10 cellular contexts compared by ENCODE assay signal in genomic region chr17:34499576-34499975, GRCh38.
A peak's percentile ranks its signal among the peaks of the same experiment; 100 is the strongest.
DNase-seq lines count a peak whose midpoint lies in the region; ATAC-seq and TF ChIP-seq lines count a peak whose summit lies in the region.
"Had no signal": no experiment of that assay in that cellular context is flagged by ENCODE, and none has a peak within 500 bp of the region (broad histone marks: within the 10 kb centered on the region; RNA-seq: fewer than 3 reads in every experiment).

No MANE protein-coding gene starts in this region.

- H3K9me3 Mint-ChIP-seq in activated CD8-positive, alpha-beta memory T cell treated with anti-CD3 and anti-CD28 coated beads, Interleukin-2, amount 10 ng/mL, durations not matched to agents 7 days and 5 days (ENCODE audit: low read depth): no peaks in the 10 kb centered on the region
- no peaks in the 10 kb centered on the region for H3K9me3 Mint-ChIP-seq in activated T-cell treated with anti-CD3 and anti-CD28 coated beads, Interleukin-2, amount 50 U/mL, for 4 hours

- H3K36me3 Mint-ChIP-seq in activated CD8-positive, alpha-beta memory T cell treated with anti-CD3 and anti-CD28 coated beads, Interleukin-2, amount 10 ng/mL, durations not matched to agents 7 days and 5 days: no peaks in the 10 kb centered on the region
- H3K36me3 Mint-ChIP-seq in activated T-cell treated with anti-CD3 and anti-CD28 coated beads, Interleukin-2, amount 50 U/mL, for 4 hours (ENCODE audit: insufficient read depth): no peaks in the 10 kb centered on the region

- no peaks in the 10 kb centered on the region for H4K20me1 ChIP-seq in OCI-LY7 (ENCODE audit: insufficient read depth, low read length)
- no peaks in the 10 kb centered on the region for H4K20me1 ChIP-seq in fibroblast of lung (ENCODE audit: control insufficient read depth, extremely low read depth, insufficient read depth, low read length)

- TF ChIP-seq CTCF in OCI-LY7 (conservative IDR thresholded peaks at IDR 0.05; ENCODE audit: low read length): no peak
- TF ChIP-seq CTCF in fibroblast of lung (conservative IDR thresholded peaks at IDR 0.05 in 1 of 2, IDR thresholded peaks at IDR 0.05 in 1 of 2; ENCODE audit: low read depth in 1 of 2, low read length in 2 of 2): no peak

- no peak overlapping the region for H3K4me3 ChIP-seq in OCI-LY7 (ENCODE audit: low read depth, low read length, poor library complexity, severe bottlenecking)
- no peak overlapping the region for H3K4me3 ChIP-seq in fibroblast of lung (replicated peaks in 1 of 4; ENCODE audit: control extremely low read depth in 1 of 4, insufficient read depth in 1 of 4, low read depth in 3 of 4, low read length in 4 of 4)
- H3K4me3 ChIP-seq in skeletal muscle cell (ENCODE audit: low read depth, low read length): no peak overlapping the region
- H3K4me3 ChIP-seq: pancreas had no signal

- H3K27me3 Mint-ChIP-seq in activated CD8-positive, alpha-beta memory T cell treated with anti-CD3 and anti-CD28 coated beads, Interleukin-2, amount 10 ng/mL, durations not matched to agents 7 days and 5 days: peaks cover 18% of the 10 kb centered on the region
- H3K27me3 Mint-ChIP-seq in activated T-cell treated with anti-CD3 and anti-CD28 coated beads, Interleukin-2, amount 50 U/mL, for 4 hours (ENCODE audit: low read depth): peaks cover 18% of the 10 kb centered on the region

- DNase-seq in activated CD8-positive, alpha-beta memory T cell treated with anti-CD3 and anti-CD28 coated beads, Interleukin-2, amount 10 ng/mL, durations not matched to agents 7 days and 5 days: peak; percentile 43
- DNase-seq in activated CD8-positive, alpha-beta memory T cell treated with anti-CD3 and anti-CD28 coated beads for 24 hours: no peak
- peak; percentile 27 for DNase-seq in OCI-LY7 (ENCODE audit: low spot score)
- peak; percentile 9 to 13 for DNase-seq in fibroblast of lung (ENCODE audit: low read depth in 2 of 2)
- DNase-seq in skeletal muscle cell (ENCODE audit: low read depth): peak; percentile 1
- DNase-seq in activated T-cell treated with anti-CD3 and anti-CD28 coated beads, Interleukin-2, amount 50 U/mL, for 4 hours: no peak
- no peak for DNase-seq in NCI-H2107 treated with DMSO at 0.1 percent for 48 hours (lab: John Stamatoyannopoulos, UW; ENCODE audit: unreplicated experiment)
- no peak for DNase-seq in DMS79 treated with DMSO at 0.1 percent for 48 hours (lab: John Stamatoyannopoulos, UW)
- DNase-seq: head of caudate nucleus, pancreas had no signal

- ATAC-seq in activated CD8-positive, alpha-beta memory T cell treated with anti-CD3 and anti-CD28 coated beads, Interleukin-2, amount 10 ng/mL, durations not matched to agents 7 days and 5 days: no peak
- ATAC-seq in activated T-cell treated with anti-CD3 and anti-CD28 coated beads, Interleukin-2, amount 50 U/mL, for 4 hours: no peak

- peaks cover 7% of the 10 kb centered on the region for H3K4me1 Mint-ChIP-seq in activated CD8-positive, alpha-beta memory T cell treated with anti-CD3 and anti-CD28 coated beads, Interleukin-2, amount 10 ng/mL, durations not matched to agents 7 days and 5 days
- H3K4me1 Mint-ChIP-seq in activated T-cell treated with anti-CD3 and anti-CD28 coated beads, Interleukin-2, amount 50 U/mL, for 4 hours (ENCODE audit: low read depth): no peaks in the 10 kb centered on the region

- no peak overlapping the region for H3K4me2 ChIP-seq in OCI-LY7 (ENCODE audit: low read length)
- no peak overlapping the region for H3K4me2 ChIP-seq in fibroblast of lung (ENCODE audit: extremely low read depth, insufficient read depth, low read length)

- H3K27ac Mint-ChIP-seq in activated CD8-positive, alpha-beta memory T cell treated with anti-CD3 and anti-CD28 coated beads, Interleukin-2, amount 10 ng/mL, durations not matched to agents 7 days and 5 days: no peak overlapping the region

- BruUV-seq in OCI-LY7 (replicated peaks; lab: Mats Ljungman, UMichigan): no TSS peak

- POLR2A ChIA-PET in OCI-LY7 (lab: Charles Lee): no interaction called here

- H3K36me3 ChIP-seq in OCI-LY7 (ENCODE audit: insufficient read depth, low read length) (no peaks in the 10 kb centered on the region), fibroblast of lung (ENCODE audit: control insufficient read depth, insufficient read depth, low read length) (no peaks in the 10 kb centered on the region)
- H3K36me3 ChIP-seq: pancreas had no signal

- H3K4me1 ChIP-seq in OCI-LY7 (ENCODE audit: insufficient read depth, low read length, poor library complexity, severe bottlenecking) (no peaks in the 10 kb centered on the region), fibroblast of lung (ENCODE audit: control insufficient read depth, extremely low read depth, insufficient read depth, low read length) (no peaks in the 10 kb centered on the region)
- H3K4me1 ChIP-seq: pancreas had no signal

- intact Hi-C loops in OCI-LY7 (cut with micrococcal nuclease; ENCODE audit: unreplicated experiment): no loop called here

- H3K79me2 ChIP-seq in OCI-LY7 (ENCODE audit: insufficient read depth, low read depth, low read length) (no peaks in the 10 kb centered on the region), fibroblast of lung (ENCODE audit: control insufficient read depth, insufficient read depth, low read length) (no peaks in the 10 kb centered on the region)

- no peaks in the 10 kb centered on the region for H3K9me3 ChIP-seq in OCI-LY7 (ENCODE audit: low read length)
- no peaks in the 10 kb centered on the region for H3K9me3 ChIP-seq in fibroblast of lung (ENCODE audit: control insufficient read depth, insufficient read depth, low read depth, low read length)
- H3K9me3 ChIP-seq: pancreas had no signal

- H3K27me3 ChIP-seq in fibroblast of lung (ENCODE audit: control insufficient read depth, insufficient read depth, low read length): no peaks in the 10 kb centered on the region
- H3K27me3 ChIP-seq: pancreas had no signal

- H3K27ac ChIP-seq in OCI-LY7 (ENCODE audit: low read depth, low read length, poor library complexity, severe bottlenecking) (no peak overlapping the region), fibroblast of lung (ENCODE audit: insufficient read depth, low read length) (no peak overlapping the region)
- H3K27ac ChIP-seq: pancreas had no signal

- no peak overlapping the region for H2AFZ ChIP-seq in OCI-LY7 (ENCODE audit: low read length)
- no peak overlapping the region for H2AFZ ChIP-seq in fibroblast of lung (ENCODE audit: low read length)

- no peak overlapping the region for H3K9ac ChIP-seq in fibroblast of lung (ENCODE audit: insufficient read depth, low read length)

- H3K9me2 ChIP-seq in OCI-LY7 (ENCODE audit: insufficient read depth, low read length): no peaks in the 10 kb centered on the region

- CTCF ChIA-PET in activated CD8-positive, alpha-beta memory T cell treated with anti-CD3 and anti-CD28 coated beads, Interleukin-2, amount 10 ng/mL, durations not matched to agents 7 days and 5 days (lab: Charles Lee): no interaction called here
- CTCF ChIA-PET in OCI-LY7 (lab: Charles Lee; ENCODE audit: unreplicated experiment): no interaction called here

- no peak overlapping the region for H3K4me3 Mint-ChIP-seq in activated CD8-positive, alpha-beta memory T cell treated with anti-CD3 and anti-CD28 coated beads, Interleukin-2, amount 10 ng/mL, durations not matched to agents 7 days and 5 days
- H3K4me3 Mint-ChIP-seq in activated T-cell treated with anti-CD3 and anti-CD28 coated beads, Interleukin-2, amount 50 U/mL, for 4 hours: no peak overlapping the region

Comparison
In these comparisons a context has a peak if more than half of its experiments do, and no peak if none do; other contexts are left out.
1. DNase-seq: peak in activated CD8-positive, alpha-beta memory T cell treated with anti-CD3 and anti-CD28 coated beads, Interleukin-2, amount 10 ng/mL, durations not matched to agents 7 days and 5 days (single experiment), OCI-LY7 (single experiment), fibroblast of lung (2 of 2) and skeletal muscle cell (single experiment); none in activated CD8-positive, alpha-beta memory T cell treated with anti-CD3 and anti-CD28 coated beads for 24 hours (single experiment), activated T-cell treated with anti-CD3 and anti-CD28 coated beads, Interleukin-2, amount 50 U/mL, for 4 hours (single experiment), NCI-H2107 treated with DMSO at 0.1 percent for 48 hours (single experiment) and DMS79 treated with DMSO at 0.1 percent for 48 hours (single experiment).